ENCODE assay signal across 1 cellular context in genomic region chr3:149283401-149283800, GRCh38.
TF ChIP-seq lines count a peak whose summit lies in the region.

No MANE protein-coding gene starts in this region.

TF ChIP-seq in GM23338, 12 proteins besides CTCF, POLR2A, EP300 and RAD21 (continued from another document):
- no peak for TF ChIP-seq ZNF462 (CRISPR knock-in tag; IDR thresholded peaks at IDR 0.05)
- TF ChIP-seq, protein P1, sequence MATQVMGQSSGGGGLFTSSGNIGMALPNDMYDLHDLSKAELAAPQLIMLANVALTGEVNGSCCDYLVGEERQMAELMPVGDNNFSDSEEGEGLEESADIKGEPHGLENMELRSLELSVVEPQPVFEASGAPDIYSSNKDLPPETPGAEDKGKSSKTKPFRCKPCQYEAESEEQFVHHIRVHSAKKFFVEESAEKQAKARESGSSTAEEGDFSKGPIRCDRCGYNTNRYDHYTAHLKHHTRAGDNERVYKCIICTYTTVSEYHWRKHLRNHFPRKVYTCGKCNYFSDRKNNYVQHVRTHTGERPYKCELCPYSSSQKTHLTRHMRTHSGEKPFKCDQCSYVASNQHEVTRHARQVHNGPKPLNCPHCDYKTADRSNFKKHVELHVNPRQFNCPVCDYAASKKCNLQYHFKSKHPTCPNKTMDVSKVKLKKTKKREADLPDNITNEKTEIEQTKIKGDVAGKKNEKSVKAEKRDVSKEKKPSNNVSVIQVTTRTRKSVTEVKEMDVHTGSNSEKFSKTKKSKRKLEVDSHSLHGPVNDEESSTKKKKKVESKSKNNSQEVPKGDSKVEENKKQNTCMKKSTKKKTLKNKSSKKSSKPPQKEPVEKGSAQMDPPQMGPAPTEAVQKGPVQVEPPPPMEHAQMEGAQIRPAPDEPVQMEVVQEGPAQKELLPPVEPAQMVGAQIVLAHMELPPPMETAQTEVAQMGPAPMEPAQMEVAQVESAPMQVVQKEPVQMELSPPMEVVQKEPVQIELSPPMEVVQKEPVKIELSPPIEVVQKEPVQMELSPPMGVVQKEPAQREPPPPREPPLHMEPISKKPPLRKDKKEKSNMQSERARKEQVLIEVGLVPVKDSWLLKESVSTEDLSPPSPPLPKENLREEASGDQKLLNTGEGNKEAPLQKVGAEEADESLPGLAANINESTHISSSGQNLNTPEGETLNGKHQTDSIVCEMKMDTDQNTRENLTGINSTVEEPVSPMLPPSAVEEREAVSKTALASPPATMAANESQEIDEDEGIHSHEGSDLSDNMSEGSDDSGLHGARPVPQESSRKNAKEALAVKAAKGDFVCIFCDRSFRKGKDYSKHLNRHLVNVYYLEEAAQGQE (IDR thresholded peaks at IDR 0.05; ENCODE audit: unreplicated experiment) = no peak
- TF ChIP-seq POLR2AphosphoS5 (IDR thresholded peaks at IDR 0.05; ENCODE audit: low read depth) = no peak
- TF ChIP-seq ZNF331 (CRISPR knock-in tag; IDR thresholded peaks at IDR 0.05; ENCODE audit: low read depth) = no peak
